1 cellular context compared by ENCODE assay signal in the genomic region with DNA sequence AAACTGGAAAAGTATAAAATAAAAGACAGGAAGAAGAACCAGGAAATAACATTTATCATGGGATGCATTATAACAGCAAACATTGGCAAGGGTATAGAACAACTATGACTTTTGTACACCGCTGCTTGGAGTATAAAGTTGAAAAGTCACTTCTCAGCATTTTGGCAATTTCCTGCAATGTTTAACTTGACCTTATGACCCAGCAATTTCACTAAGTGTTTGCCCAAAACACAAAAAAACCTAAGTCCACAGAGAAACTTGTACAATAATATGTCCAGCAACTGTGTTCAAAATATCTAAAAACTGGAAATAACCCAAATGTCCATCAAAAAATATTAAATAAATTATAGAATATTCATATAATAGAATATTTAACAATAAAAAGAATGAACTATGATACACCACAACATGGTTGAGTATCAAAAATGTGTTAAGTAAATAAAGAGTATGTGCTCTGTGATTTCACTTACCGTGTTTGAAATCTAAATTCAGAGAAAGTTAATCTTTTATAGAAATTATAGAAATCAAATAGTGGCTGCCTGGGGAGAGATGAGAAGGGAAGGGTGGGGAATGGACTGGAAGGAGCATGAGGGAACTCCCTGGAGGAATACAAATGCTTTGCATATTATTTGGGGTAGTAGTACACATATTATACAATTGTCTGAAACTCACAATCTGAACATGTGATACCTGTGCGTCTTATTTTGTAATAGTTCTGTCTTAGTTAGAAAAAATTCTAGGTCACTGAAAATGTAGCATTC.
TF ChIP-seq lines count a peak whose summit lies in the region.

No MANE protein-coding gene starts in this region.

TF ChIP-seq in HepG2, 621 proteins besides CTCF, POLR2A, EP300 and RAD21 (continued from another document and continues in another):
- TF ChIP-seq, protein P1, sequence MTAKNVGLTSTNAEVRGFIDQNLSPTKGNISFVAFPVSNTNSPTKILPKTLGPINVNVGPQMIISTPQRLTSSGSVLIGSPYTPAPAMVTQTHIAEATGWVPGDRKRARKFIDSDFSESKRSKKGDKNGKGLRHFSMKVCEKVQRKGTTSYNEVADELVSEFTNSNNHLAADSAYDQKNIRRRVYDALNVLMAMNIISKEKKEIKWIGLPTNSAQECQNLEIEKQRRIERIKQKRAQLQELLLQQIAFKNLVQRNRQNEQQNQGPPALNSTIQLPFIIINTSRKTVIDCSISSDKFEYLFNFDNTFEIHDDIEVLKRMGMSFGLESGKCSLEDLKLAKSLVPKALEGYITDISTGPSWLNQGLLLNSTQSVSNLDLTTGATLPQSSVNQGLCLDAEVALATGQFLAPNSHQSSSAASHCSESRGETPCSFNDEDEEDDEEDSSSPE (CRISPR knock-in tag; IDR thresholded peaks at IDR 0.05): 0 out of 2 replicates have a peak, but pooled peaks have one; percentile 8
- TF ChIP-seq, protein P2, sequence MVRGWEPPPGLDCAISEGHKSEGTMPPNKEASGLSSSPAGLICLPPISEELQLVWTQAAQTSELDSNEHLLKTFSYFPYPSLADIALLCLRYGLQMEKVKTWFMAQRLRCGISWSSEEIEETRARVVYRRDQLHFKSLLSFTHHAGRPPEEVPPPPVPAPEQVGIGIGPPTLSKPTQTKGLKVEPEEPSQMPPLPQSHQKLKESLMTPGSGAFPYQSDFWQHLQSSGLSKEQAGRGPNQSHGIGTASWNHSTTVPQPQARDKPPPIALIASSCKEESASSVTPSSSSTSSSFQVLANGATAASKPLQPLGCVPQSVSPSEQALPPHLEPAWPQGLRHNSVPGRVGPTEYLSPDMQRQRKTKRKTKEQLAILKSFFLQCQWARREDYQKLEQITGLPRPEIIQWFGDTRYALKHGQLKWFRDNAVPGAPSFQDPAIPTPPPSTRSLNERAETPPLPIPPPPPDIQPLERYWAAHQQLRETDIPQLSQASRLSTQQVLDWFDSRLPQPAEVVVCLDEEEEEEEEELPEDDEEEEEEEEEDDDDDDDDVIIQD (CRISPR knock-in tag; IDR thresholded peaks at IDR 0.05; ENCODE audit: low read depth): peak; percentile 80
- TF ChIP-seq TCF12 (IDR thresholded peaks at IDR 0.05): no peak
- no peak for TF ChIP-seq TCF12 (CRISPR knock-in tag; IDR thresholded peaks at IDR 0.05)
- TF ChIP-seq, protein P3, sequence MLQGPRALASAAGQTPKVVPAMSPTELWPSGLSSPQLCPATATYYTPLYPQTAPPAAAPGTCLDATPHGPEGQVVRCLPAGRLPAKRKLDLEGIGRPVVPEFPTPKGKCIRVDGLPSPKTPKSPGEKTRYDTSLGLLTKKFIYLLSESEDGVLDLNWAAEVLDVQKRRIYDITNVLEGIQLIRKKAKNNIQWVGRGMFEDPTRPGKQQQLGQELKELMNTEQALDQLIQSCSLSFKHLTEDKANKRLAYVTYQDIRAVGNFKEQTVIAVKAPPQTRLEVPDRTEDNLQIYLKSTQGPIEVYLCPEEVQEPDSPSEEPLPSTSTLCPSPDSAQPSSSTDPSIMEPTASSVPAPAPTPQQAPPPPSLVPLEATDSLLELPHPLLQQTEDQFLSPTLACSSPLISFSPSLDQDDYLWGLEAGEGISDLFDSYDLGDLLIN (CRISPR knock-in tag; IDR thresholded peaks at IDR 0.05; ENCODE audit: borderline replicate concordance): no peak
- no peak for TF ChIP-seq ZNF737 (CRISPR knock-in tag; IDR thresholded peaks at IDR 0.05; ENCODE audit: borderline replicate concordance)
- TF ChIP-seq, protein P4, sequence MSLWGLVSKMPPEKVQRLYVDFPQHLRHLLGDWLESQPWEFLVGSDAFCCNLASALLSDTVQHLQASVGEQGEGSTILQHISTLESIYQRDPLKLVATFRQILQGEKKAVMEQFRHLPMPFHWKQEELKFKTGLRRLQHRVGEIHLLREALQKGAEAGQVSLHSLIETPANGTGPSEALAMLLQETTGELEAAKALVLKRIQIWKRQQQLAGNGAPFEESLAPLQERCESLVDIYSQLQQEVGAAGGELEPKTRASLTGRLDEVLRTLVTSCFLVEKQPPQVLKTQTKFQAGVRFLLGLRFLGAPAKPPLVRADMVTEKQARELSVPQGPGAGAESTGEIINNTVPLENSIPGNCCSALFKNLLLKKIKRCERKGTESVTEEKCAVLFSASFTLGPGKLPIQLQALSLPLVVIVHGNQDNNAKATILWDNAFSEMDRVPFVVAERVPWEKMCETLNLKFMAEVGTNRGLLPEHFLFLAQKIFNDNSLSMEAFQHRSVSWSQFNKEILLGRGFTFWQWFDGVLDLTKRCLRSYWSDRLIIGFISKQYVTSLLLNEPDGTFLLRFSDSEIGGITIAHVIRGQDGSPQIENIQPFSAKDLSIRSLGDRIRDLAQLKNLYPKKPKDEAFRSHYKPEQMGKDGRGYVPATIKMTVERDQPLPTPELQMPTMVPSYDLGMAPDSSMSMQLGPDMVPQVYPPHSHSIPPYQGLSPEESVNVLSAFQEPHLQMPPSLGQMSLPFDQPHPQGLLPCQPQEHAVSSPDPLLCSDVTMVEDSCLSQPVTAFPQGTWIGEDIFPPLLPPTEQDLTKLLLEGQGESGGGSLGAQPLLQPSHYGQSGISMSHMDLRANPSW (CRISPR knock-in tag; IDR thresholded peaks at IDR 0.05; ENCODE audit: borderline replicate concordance): no peak
- TF ChIP-seq, protein P5, sequence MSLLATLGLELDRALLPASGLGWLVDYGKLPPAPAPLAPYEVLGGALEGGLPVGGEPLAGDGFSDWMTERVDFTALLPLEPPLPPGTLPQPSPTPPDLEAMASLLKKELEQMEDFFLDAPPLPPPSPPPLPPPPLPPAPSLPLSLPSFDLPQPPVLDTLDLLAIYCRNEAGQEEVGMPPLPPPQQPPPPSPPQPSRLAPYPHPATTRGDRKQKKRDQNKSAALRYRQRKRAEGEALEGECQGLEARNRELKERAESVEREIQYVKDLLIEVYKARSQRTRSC (CRISPR knock-in tag; IDR thresholded peaks at IDR 0.05; ENCODE audit: low read depth): no peak
- no peak for TF ChIP-seq THYN1 (CRISPR knock-in tag; IDR thresholded peaks at IDR 0.05; ENCODE audit: borderline replicate concordance, low read depth)
- TF ChIP-seq, protein P6, sequence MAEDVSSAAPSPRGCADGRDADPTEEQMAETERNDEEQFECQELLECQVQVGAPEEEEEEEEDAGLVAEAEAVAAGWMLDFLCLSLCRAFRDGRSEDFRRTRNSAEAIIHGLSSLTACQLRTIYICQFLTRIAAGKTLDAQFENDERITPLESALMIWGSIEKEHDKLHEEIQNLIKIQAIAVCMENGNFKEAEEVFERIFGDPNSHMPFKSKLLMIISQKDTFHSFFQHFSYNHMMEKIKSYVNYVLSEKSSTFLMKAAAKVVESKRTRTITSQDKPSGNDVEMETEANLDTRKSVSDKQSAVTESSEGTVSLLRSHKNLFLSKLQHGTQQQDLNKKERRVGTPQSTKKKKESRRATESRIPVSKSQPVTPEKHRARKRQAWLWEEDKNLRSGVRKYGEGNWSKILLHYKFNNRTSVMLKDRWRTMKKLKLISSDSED (CRISPR knock-in tag; IDR thresholded peaks at IDR 0.05): no peak
- no peak for TF ChIP-seq MYNN (CRISPR knock-in tag; IDR thresholded peaks at IDR 0.05; ENCODE audit: low read depth)
- no peak for TF ChIP-seq HMGA1 (CRISPR knock-in tag; conservative IDR thresholded peaks at IDR 0.05)
- TF ChIP-seq MIXL1 (CRISPR knock-in tag; IDR thresholded peaks at IDR 0.05): peak; percentile 93; the same call in 1 of the 2 replicates
- TF ChIP-seq ZNF790 (CRISPR knock-in tag; IDR thresholded peaks at IDR 0.05; ENCODE audit: borderline replicate concordance): no peak
- TF ChIP-seq, protein P7, sequence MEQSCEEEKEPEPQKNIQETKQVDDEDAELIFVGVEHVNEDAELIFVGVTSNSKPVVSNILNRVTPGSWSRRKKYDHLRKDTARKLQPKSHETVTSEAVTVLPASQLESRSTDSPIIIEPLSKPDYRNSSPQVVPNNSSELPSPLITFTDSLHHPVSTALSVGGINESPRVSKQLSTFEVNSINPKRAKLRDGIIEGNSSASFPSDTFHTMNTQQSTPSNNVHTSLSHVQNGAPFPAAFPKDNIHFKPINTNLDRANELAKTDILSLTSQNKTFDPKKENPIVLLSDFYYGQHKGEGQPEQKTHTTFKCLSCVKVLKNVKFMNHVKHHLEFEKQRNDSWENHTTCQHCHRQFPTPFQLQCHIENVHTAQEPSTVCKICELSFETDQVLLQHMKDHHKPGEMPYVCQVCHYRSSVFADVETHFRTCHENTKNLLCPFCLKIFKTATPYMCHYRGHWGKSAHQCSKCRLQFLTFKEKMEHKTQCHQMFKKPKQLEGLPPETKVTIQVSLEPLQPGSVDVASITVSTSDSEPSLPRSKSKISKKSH (CRISPR knock-in tag; IDR thresholded peaks at IDR 0.05; ENCODE audit: borderline replicate concordance): no peak
- TF ChIP-seq TCF7 (IDR thresholded peaks at IDR 0.05; ENCODE audit: low read depth): peak; percentile 83
- TF ChIP-seq ZNF510 (CRISPR knock-in tag; IDR thresholded peaks at IDR 0.05; ENCODE audit: low read depth): no peak
- TF ChIP-seq MATR3 (CRISPR knock-in tag; IDR thresholded peaks at IDR 0.05): no peak
- TF ChIP-seq ZNF224 (CRISPR knock-in tag; IDR thresholded peaks at IDR 0.05): no peak
- TF ChIP-seq U2AF1 (optimal IDR thresholded peaks at IDR 0.05; ENCODE audit: low read depth, low read length): no peak
- no peak for TF ChIP-seq SIN3A (IDR thresholded peaks at IDR 0.05; ENCODE audit: borderline replicate concordance, low read depth, low read length)
- TF ChIP-seq, protein P8, sequence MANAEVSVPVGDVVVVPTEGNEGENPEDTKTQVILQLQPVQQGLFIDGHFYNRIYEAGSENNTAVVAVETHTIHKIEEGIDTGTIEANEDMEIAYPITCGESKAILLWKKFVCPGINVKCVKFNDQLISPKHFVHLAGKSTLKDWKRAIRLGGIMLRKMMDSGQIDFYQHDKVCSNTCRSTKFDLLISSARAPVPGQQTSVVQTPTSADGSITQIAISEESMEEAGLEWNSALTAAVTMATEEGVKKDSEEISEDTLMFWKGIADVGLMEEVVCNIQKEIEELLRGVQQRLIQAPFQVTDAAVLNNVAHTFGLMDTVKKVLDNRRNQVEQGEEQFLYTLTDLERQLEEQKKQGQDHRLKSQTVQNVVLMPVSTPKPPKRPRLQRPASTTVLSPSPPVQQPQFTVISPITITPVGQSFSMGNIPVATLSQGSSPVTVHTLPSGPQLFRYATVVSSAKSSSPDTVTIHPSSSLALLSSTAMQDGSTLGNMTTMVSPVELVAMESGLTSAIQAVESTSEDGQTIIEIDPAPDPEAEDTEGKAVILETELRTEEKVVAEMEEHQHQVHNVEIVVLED (CRISPR knock-in tag; IDR thresholded peaks at IDR 0.05; ENCODE audit: borderline replicate concordance): no peak
- TF ChIP-seq, protein P9, sequence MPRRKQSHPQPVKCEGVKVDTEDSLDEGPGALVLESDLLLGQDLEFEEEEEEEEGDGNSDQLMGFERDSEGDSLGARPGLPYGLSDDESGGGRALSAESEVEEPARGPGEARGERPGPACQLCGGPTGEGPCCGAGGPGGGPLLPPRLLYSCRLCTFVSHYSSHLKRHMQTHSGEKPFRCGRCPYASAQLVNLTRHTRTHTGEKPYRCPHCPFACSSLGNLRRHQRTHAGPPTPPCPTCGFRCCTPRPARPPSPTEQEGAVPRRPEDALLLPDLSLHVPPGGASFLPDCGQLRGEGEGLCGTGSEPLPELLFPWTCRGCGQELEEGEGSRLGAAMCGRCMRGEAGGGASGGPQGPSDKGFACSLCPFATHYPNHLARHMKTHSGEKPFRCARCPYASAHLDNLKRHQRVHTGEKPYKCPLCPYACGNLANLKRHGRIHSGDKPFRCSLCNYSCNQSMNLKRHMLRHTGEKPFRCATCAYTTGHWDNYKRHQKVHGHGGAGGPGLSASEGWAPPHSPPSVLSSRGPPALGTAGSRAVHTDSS (CRISPR knock-in tag; conservative IDR thresholded peaks at IDR 0.05): no peak
- TF ChIP-seq, protein P10, sequence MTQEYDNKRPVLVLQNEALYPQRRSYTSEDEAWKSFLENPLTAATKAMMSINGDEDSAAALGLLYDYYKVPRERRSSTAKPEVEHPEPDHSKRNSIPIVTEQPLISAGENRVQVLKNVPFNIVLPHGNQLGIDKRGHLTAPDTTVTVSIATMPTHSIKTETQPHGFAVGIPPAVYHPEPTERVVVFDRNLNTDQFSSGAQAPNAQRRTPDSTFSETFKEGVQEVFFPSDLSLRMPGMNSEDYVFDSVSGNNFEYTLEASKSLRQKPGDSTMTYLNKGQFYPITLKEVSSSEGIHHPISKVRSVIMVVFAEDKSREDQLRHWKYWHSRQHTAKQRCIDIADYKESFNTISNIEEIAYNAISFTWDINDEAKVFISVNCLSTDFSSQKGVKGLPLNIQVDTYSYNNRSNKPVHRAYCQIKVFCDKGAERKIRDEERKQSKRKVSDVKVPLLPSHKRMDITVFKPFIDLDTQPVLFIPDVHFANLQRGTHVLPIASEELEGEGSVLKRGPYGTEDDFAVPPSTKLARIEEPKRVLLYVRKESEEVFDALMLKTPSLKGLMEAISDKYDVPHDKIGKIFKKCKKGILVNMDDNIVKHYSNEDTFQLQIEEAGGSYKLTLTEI (CRISPR knock-in tag; conservative IDR thresholded peaks at IDR 0.05): no peak
- TF ChIP-seq, protein P11, sequence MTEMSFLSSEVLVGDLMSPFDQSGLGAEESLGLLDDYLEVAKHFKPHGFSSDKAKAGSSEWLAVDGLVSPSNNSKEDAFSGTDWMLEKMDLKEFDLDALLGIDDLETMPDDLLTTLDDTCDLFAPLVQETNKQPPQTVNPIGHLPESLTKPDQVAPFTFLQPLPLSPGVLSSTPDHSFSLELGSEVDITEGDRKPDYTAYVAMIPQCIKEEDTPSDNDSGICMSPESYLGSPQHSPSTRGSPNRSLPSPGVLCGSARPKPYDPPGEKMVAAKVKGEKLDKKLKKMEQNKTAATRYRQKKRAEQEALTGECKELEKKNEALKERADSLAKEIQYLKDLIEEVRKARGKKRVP (CRISPR knock-in tag; IDR thresholded peaks at IDR 0.05): peak in 1 of 2 experiments; percentile 30; a peak in 1 of 4 replicates
- TF ChIP-seq HOXD1 (CRISPR knock-in tag; IDR thresholded peaks at IDR 0.05): 0 out of 2 replicates have a peak, but pooled peaks have one; percentile 77
- peak; percentile 28 for TF ChIP-seq HNRNPK (IDR thresholded peaks at IDR 0.05; ENCODE audit: low read depth, low read length, poor library complexity, severe bottlenecking)
- no peak for TF ChIP-seq RAD51 (IDR thresholded peaks at IDR 0.05; ENCODE audit: borderline replicate concordance)
- TF ChIP-seq, protein P12, sequence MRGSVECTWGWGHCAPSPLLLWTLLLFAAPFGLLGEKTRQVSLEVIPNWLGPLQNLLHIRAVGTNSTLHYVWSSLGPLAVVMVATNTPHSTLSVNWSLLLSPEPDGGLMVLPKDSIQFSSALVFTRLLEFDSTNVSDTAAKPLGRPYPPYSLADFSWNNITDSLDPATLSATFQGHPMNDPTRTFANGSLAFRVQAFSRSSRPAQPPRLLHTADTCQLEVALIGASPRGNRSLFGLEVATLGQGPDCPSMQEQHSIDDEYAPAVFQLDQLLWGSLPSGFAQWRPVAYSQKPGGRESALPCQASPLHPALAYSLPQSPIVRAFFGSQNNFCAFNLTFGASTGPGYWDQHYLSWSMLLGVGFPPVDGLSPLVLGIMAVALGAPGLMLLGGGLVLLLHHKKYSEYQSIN (CRISPR knock-in tag; IDR thresholded peaks at IDR 0.05; ENCODE audit: borderline replicate concordance): no peak
- TF ChIP-seq ETV5 (CRISPR knock-in tag; IDR thresholded peaks at IDR 0.05; ENCODE audit: borderline replicate concordance): peak; percentile 64; the same call in 1 of the 2 replicates
- TF ChIP-seq HMG20A (CRISPR knock-in tag; IDR thresholded peaks at IDR 0.05; ENCODE audit: borderline replicate concordance): peak; percentile 80
- no peak for TF ChIP-seq ZNF383 (CRISPR knock-in tag; IDR thresholded peaks at IDR 0.05; ENCODE audit: borderline replicate concordance)
- no peak for TF ChIP-seq ZNF343 (CRISPR knock-in tag; IDR thresholded peaks at IDR 0.05)
- TF ChIP-seq ZNF552 (CRISPR knock-in tag; IDR thresholded peaks at IDR 0.05; ENCODE audit: borderline replicate concordance): no peak
- no peak for TF ChIP-seq ZNF225 (CRISPR knock-in tag; IDR thresholded peaks at IDR 0.05)
- no peak for TF ChIP-seq ZNF335 (CRISPR knock-in tag; IDR thresholded peaks at IDR 0.05)
- no peak for TF ChIP-seq ZNF543 (CRISPR knock-in tag; IDR thresholded peaks at IDR 0.05)
- TF ChIP-seq ZMYM3 (CRISPR knock-in tag; IDR thresholded peaks at IDR 0.05): no peak
- no peak for TF ChIP-seq ZBTB7A (CRISPR knock-in tag; IDR thresholded peaks at IDR 0.05)
- no peak for TF ChIP-seq ZNF10 (CRISPR knock-in tag; IDR thresholded peaks at IDR 0.05; ENCODE audit: borderline replicate concordance, low read depth)
